Comparison of ENCODE assay signal across 31 cellular contexts in the genomic region with DNA sequence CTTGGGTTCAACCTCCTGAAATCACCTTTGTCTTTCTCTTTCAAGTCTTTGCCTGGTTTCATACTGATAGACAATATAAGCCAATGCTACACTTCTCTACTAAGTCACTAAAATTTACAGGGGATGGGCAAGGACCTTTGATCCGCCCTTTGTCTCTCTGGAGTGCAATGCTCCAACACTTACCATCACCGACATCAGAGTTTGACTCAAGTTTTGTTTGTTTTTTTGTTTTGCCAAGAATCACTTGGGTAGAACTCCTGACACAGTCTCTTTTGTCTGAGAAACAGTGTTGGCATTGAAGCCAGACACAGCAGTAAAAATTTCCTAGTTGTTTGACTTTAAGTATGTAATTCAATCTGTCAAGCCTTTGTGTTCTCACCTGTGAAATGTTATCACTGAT. TPM values are rescaled to one million over a fixed set of nuclear protein-coding genes. Genes with fewer than 3 reads are reported as not detected.
DNase-seq lines count a peak whose midpoint lies in the region; ATAC-seq and TF ChIP-seq lines count a peak whose summit lies in the region.
"Had no signal": no experiment of that assay in that cellular context is flagged by ENCODE, and none has a peak within 500 bp of the region (broad histone marks: within the 10 kb centered on the region; RNA-seq: fewer than 3 reads in every experiment).

No MANE protein-coding gene starts in this region.

- H3K4me3 Mint-ChIP-seq in CD14-positive monocyte, result peak overlapping the region in 1 of 2 donors; percentile 67
- H3K4me3 Mint-ChIP-seq: activated naive CD4-positive, alpha-beta T cell treated with anti-CD3 and anti-CD28 coated beads, Interleukin-2, amount 50 U/mL, for 24 hours; neural crest cell; stimulated activated naive B cell treated with anti-CD40 and anti-IgM and Interleukin-4, amounts not matched to agents 10 μg/mL and 1 μg/mL and 100 μg/mL, for 72 hours had no signal

- H3K27me3 Mint-ChIP-seq in CD14-positive monocyte (ENCODE audit: low read depth in 3 of 3), result no peaks in the 10 kb centered on the region
- H3K27me3 Mint-ChIP-seq: activated naive CD4-positive, alpha-beta T cell treated with anti-CD3 and anti-CD28 coated beads, Interleukin-2, amount 50 U/mL, for 24 hours; stimulated activated naive B cell treated with anti-CD40 and anti-IgM and Interleukin-4, amounts not matched to agents 10 μg/mL and 1 μg/mL and 100 μg/mL, for 72 hours had no signal

- intact Hi-C loops in CD14-positive monocyte (cut with micrococcal nuclease) (loop anchor here in 1 of 2 donors (10.0 kb wide), 1 partner anchor 56 kb away; no protein-coding TSS in a partner anchor), sigmoid colon (cut with DNase I) (no loop called here)

- DNase-seq in CD14-positive monocyte (ENCODE audit: low spot score), result no peak
- peak; percentile 28 for DNase-seq in DMS53 treated with DMSO at 0.1 percent for 48 hours (lab: John Stamatoyannopoulos, UW; ENCODE audit: unreplicated experiment)
- peak; percentile 23 for DNase-seq in NCI-H69 (lab: John Stamatoyannopoulos, UW)
- no peak for DNase-seq in NCI-H1048 (lab: John Stamatoyannopoulos, UW)
- DNase-seq in sigmoid colon, result no peak
- DNase-seq: activated CD4-positive, alpha-beta T cell treated with anti-CD3 and anti-CD28 coated beads for 4 hours; activated T-cell treated with anti-CD3 and anti-CD28 coated beads for 4 hours; amniotic stem cell; hippocampal formation; KBM-7; left cardiac atrium; MG63; NCI-H1436; NCI-H2171 treated with DMSO at 0.1 percent for 48 hours; pancreas; retina; RPMI8226; SJCRH30; small intestine; stimulated activated naive B cell treated with anti-CD40 and anti-IgM and Interleukin-4, amounts not matched to agents 10 μg/mL and 1 μg/mL and 100 μg/mL, for 72 hours; substantia nigra; T-helper 9 cell; upper lobe of left lung had no signal

- TF ChIP-seq CTCF in CD14-positive monocyte (IDR thresholded peaks at IDR 0.05) (no peak), liver (IDR thresholded peaks at IDR 0.05; ENCODE audit: low read depth, low read length, missing input control) (no peak), sigmoid colon (IDR thresholded peaks at IDR 0.05) (no peak)

- no peak for TF ChIP-seq EP300 in sigmoid colon (IDR thresholded peaks at IDR 0.05)

- peak overlapping the region in 6 of 7 donors; percentile 75 to 88 (median 79) for H3K27ac Mint-ChIP-seq in CD14-positive monocyte
- H3K27ac Mint-ChIP-seq: activated naive CD4-positive, alpha-beta T cell treated with anti-CD3 and anti-CD28 coated beads, Interleukin-2, amount 50 U/mL, for 24 hours; activated T-helper 2 cell treated with anti-CD3 and anti-CD28 coated beads, Interferon-gamma antibody, Interleukin-2, Interleukin-4, amounts not matched to agents 10 μg/mL and 5 μg/mL and 100 μg/mL, durations not matched to agents 14 hours and 24 hours and 36 hours had no signal

- H3K27me3 ChIP-seq in liver (ENCODE audit: control insufficient read depth in 4 of 4, insufficient read depth in 4 of 4, low read length in 3 of 4) (no peaks in the 10 kb centered on the region), sigmoid colon (no peaks in the 10 kb centered on the region)
- H3K27me3 ChIP-seq: BLaER1, gastroesophageal sphincter, MG63, pancreas, SJCRH30, upper lobe of left lung had no signal

- peaks cover 0 to 3% (median 0%) of the 10 kb centered on the region in 7 donors for H3K9me3 Mint-ChIP-seq in CD14-positive monocyte
- H3K9me3 Mint-ChIP-seq: activated naive CD4-positive, alpha-beta T cell treated with anti-CD3 and anti-CD28 coated beads, Interleukin-2, amount 50 U/mL, for 24 hours; activated T-helper 2 cell treated with anti-CD3 and anti-CD28 coated beads, Interferon-gamma antibody, Interleukin-2, Interleukin-4, amounts not matched to agents 10 μg/mL and 5 μg/mL and 100 μg/mL, durations not matched to agents 14 hours and 24 hours and 36 hours; neural crest cell had no signal

- TF ChIP-seq RAD21 in liver (IDR thresholded peaks at IDR 0.05), result peak; percentile 25 to 35

- H3K36me3 ChIP-seq in liver (ENCODE audit: control insufficient read depth in 4 of 4, insufficient read depth in 3 of 4, low read depth in 1 of 4, low read length in 3 of 4) (no peaks in the 10 kb centered on the region), sigmoid colon (no peaks in the 10 kb centered on the region)
- H3K36me3 ChIP-seq: BLaER1, gastroesophageal sphincter, MG63, pancreas, SJCRH30, upper lobe of left lung had no signal

- H3K36me3 Mint-ChIP-seq in CD14-positive monocyte, result peaks cover 0 to 4% of the 10 kb centered on the region in 2 donors
- H3K36me3 Mint-ChIP-seq: activated naive CD4-positive, alpha-beta T cell treated with anti-CD3 and anti-CD28 coated beads, Interleukin-2, amount 50 U/mL, for 24 hours had no signal

- H3K4me1 ChIP-seq in liver (ENCODE audit: control insufficient read depth in 4 of 4, insufficient read depth in 4 of 4, low read length in 3 of 4) (peaks cover 1 to 14% (median 13%) of the 10 kb centered on the region in 4 donors), sigmoid colon (peaks cover 0 to 8% (median 0%) of the 10 kb centered on the region in 4 donors)
- H3K4me1 ChIP-seq: gastroesophageal sphincter, SJCRH30 had no signal

- no peak overlapping the region for H3K4me3 ChIP-seq in liver (ENCODE audit: low read depth in 1 of 3, low read length in 3 of 3)
- H3K4me3 ChIP-seq in sigmoid colon, result no peak overlapping the region
- H3K4me3 ChIP-seq: BLaER1, gastroesophageal sphincter, MG63, pancreas, SJCRH30, upper lobe of left lung had no signal

- H3K4me1 Mint-ChIP-seq in CD14-positive monocyte, result peaks cover 70% of the 10 kb centered on the region
- H3K4me1 Mint-ChIP-seq: activated naive CD4-positive, alpha-beta T cell treated with anti-CD3 and anti-CD28 coated beads, Interleukin-2, amount 50 U/mL, for 24 hours; neural crest cell had no signal

- ATAC-seq in HG02623 (IDR thresholded peaks at IDR 0.05; ENCODE audit: unreplicated experiment) (no peak), GM19397 (IDR thresholded peaks at IDR 0.05; ENCODE audit: unreplicated experiment) (no peak)
- ATAC-seq: gastroesophageal sphincter; left cardiac atrium; stimulated activated naive B cell treated with anti-CD40 and anti-IgM and Interleukin-4, amounts not matched to agents 10 μg/mL and 1 μg/mL and 100 μg/mL, for 72 hours had no signal

- no peak for TF ChIP-seq POLR2A in sigmoid colon (IDR thresholded peaks at IDR 0.05)

- H3K27ac ChIP-seq in liver (ENCODE audit: low read depth in 1 of 2, low read length in 2 of 2) (peak overlapping the region; percentile 11 to 49), sigmoid colon (no peak overlapping the region)
- H3K27ac ChIP-seq: BLaER1, gastroesophageal sphincter, pancreas, SJCRH30, upper lobe of left lung had no signal

- no peak overlapping the region for H3K9ac ChIP-seq in liver (ENCODE audit: low read depth in 1 of 2, low read length in 2 of 2)
- H3K9ac ChIP-seq: BLaER1 had no signal

- H3K9me3 ChIP-seq in liver (ENCODE audit: control insufficient read depth in 4 of 4, low read length in 3 of 4) (peaks cover 0 to 1% (median 0%) of the 10 kb centered on the region in 4 donors), sigmoid colon (no peaks in the 10 kb centered on the region)
- H3K9me3 ChIP-seq: BLaER1, gastroesophageal sphincter, MG63, pancreas, SJCRH30, upper lobe of left lung had no signal

- WGBS in liver, result 32% methylated on average over 2 of the region's 2 CpGs
- WGBS in sigmoid colon, 2 donors, result 26 to 70% methylated on average over 2 of the region's 2 CpGs

TF ChIP-seq in liver, 16 proteins besides CTCF, POLR2A, EP300 and RAD21 (continues in another document):
- TF ChIP-seq FOXA2 (IDR thresholded peaks at IDR 0.05), result no peak
- TF ChIP-seq, protein P1, sequence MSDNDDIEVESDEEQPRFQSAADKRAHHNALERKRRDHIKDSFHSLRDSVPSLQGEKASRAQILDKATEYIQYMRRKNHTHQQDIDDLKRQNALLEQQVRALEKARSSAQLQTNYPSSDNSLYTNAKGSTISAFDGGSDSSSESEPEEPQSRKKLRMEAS (IDR thresholded peaks at IDR 0.05), result no peak
- TF ChIP-seq, protein P2, sequence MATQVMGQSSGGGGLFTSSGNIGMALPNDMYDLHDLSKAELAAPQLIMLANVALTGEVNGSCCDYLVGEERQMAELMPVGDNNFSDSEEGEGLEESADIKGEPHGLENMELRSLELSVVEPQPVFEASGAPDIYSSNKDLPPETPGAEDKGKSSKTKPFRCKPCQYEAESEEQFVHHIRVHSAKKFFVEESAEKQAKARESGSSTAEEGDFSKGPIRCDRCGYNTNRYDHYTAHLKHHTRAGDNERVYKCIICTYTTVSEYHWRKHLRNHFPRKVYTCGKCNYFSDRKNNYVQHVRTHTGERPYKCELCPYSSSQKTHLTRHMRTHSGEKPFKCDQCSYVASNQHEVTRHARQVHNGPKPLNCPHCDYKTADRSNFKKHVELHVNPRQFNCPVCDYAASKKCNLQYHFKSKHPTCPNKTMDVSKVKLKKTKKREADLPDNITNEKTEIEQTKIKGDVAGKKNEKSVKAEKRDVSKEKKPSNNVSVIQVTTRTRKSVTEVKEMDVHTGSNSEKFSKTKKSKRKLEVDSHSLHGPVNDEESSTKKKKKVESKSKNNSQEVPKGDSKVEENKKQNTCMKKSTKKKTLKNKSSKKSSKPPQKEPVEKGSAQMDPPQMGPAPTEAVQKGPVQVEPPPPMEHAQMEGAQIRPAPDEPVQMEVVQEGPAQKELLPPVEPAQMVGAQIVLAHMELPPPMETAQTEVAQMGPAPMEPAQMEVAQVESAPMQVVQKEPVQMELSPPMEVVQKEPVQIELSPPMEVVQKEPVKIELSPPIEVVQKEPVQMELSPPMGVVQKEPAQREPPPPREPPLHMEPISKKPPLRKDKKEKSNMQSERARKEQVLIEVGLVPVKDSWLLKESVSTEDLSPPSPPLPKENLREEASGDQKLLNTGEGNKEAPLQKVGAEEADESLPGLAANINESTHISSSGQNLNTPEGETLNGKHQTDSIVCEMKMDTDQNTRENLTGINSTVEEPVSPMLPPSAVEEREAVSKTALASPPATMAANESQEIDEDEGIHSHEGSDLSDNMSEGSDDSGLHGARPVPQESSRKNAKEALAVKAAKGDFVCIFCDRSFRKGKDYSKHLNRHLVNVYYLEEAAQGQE (IDR thresholded peaks at IDR 0.05), result peak; percentile 25
- TF ChIP-seq HNF4A (conservative IDR thresholded peaks at IDR 0.05), result peak; percentile 96
- peak; percentile 50 for TF ChIP-seq NR2F2 (IDR thresholded peaks at IDR 0.05)
- TF ChIP-seq TAF1 (conservative IDR thresholded peaks at IDR 0.05), result no peak
- TF ChIP-seq, protein P3, sequence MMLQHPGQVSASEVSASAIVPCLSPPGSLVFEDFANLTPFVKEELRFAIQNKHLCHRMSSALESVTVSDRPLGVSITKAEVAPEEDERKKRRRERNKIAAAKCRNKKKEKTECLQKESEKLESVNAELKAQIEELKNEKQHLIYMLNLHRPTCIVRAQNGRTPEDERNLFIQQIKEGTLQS (IDR thresholded peaks at IDR 0.05), result no peak
- no peak for TF ChIP-seq GABPA (IDR thresholded peaks at IDR 0.05 in 1 of 2, conservative IDR thresholded peaks at IDR 0.05 in 1 of 2)
- TF ChIP-seq EGR1 (IDR thresholded peaks at IDR 0.05; ENCODE audit: low read depth in 2 of 2), result no peak
- peak; percentile 59 for TF ChIP-seq YY1 (IDR thresholded peaks at IDR 0.05)

RNA-seq across cellular contexts. Expression of a gene that starts 29.3 kb away (rescaled TPM):
- 10 to 100 TPM; 71.0 to 84.9 TPM for polyA plus RNA-seq in CD14-positive monocyte
- total RNA-seq in liver, result 10 to 100 TPM; 13.8 to 78.8 TPM
- polyA plus RNA-seq in liver, result 10 to 100 TPM in 1 of 2 donors, 1 to 10 TPM in 1; 4.8 to 33.7 TPM
- 100 to 1,000 TPM in 1 of 4 donors, 10 to 100 TPM in 3; 49.9 to 121 (median 58.1) TPM for total RNA-seq in sigmoid colon
- 10 to 100 TPM in 2 of 3 donors, 1 to 10 TPM in 1; 4.2 to 55.0 (median 14.3) TPM for polyA plus RNA-seq in sigmoid colon

Comparison
In these comparisons a context has a peak if more than half of its experiments do, and no peak if none do; other contexts are left out.
1. DNase-seq: peak in DMS53 treated with DMSO at 0.1 percent for 48 hours (single experiment) and NCI-H69 (single experiment); none in CD14-positive monocyte (single experiment), NCI-H1048 (single experiment) and sigmoid colon (single experiment).
2. H3K27ac ChIP-seq: peak in liver (2 of 2); none in sigmoid colon (0 of 4).